10 cellular contexts compared by ENCODE assay signal in genomic region chr3:129577356-129577755, GRCh38. TPM values are rescaled to one million over a fixed set of nuclear protein-coding genes. Genes with fewer than 3 reads are reported as not detected.
DNase-seq lines count a peak whose midpoint lies in the region; ATAC-seq and TF ChIP-seq lines count a peak whose summit lies in the region.
"Had no signal": no experiment of that assay in that cellular context is flagged by ENCODE, and none has a peak within 500 bp of the region (broad histone marks: within the 10 kb centered on the region; RNA-seq: fewer than 3 reads in every experiment).

No MANE protein-coding gene starts in this region.

- H3K9ac ChIP-seq in OCI-LY3 (ENCODE audit: low read length) = no peak overlapping the region; the same call in 1 of the 2 replicates
- H3K9ac ChIP-seq in PC-3 (ENCODE audit: low read length) = no peak overlapping the region

- DNase-seq in NCI-H345 (lab: John Stamatoyannopoulos, UW) = peak; percentile 11
- DNase-seq in NCI-H345 treated with DMSO at 0.1 percent for 48 hours (lab: John Stamatoyannopoulos, UW; ENCODE audit: unreplicated experiment) = no peak
- DNase-seq in heart left ventricle = peak in 4 of 5 donors; percentile 66 to 89 (median 77)
- DNase-seq in testis = peak; percentile 63
- no peak for DNase-seq in stimulated activated naive CD4-positive, alpha-beta T cell treated with Interleukin-2 at 50 U/mL for 16 hours (lab: John Stamatoyannopoulos, UW)
- no peak for DNase-seq in globus pallidus (ENCODE audit: low spot score)
- no peak for DNase-seq in PC-3
- DNase-seq: H9 had no signal

- H3K4me1 ChIP-seq in OCI-LY3 (ENCODE audit: low read length) (peaks cover 28% of the 10 kb centered on the region), heart left ventricle (peaks cover 0 to 49% (median 20%) of the 10 kb centered on the region in 12 donors), testis (peaks cover 16% of the 10 kb centered on the region), PC-3 (ENCODE audit: insufficient read depth, low read length) (no peaks in the 10 kb centered on the region)

- intact Hi-C loops in heart left ventricle (cut with DNase I) = no loop called here
- intact Hi-C loops in testis (cut with DNase I; ENCODE audit: low total_unique reads) = no loop called here
- intact Hi-C loops in PC-3 (cut with micrococcal nuclease) = no loop called here

- H3K79me2 ChIP-seq in OCI-LY3 (ENCODE audit: low read length) = no peaks in the 10 kb centered on the region
- H3K79me2 ChIP-seq in PC-3 (ENCODE audit: low read length) = no peaks in the 10 kb centered on the region

- TF ChIP-seq CTCF in OCI-LY3 (IDR thresholded peaks at IDR 0.05; ENCODE audit: low read depth, low read length) (no peak), heart left ventricle (IDR thresholded peaks at IDR 0.05) (no peak), testis (IDR thresholded peaks at IDR 0.05) (no peak), PC-3 (conservative IDR thresholded peaks at IDR 0.05; ENCODE audit: low read depth, low read length) (no peak)

- H2AFZ ChIP-seq in OCI-LY3 (ENCODE audit: low read depth, low read length) (peak overlapping the region; percentile 84; the same call in 1 of the 2 replicates), PC-3 (ENCODE audit: low read length) (no peak overlapping the region)

- no peak overlapping the region for H3K27ac ChIP-seq in OCI-LY3 (ENCODE audit: low read length)
- peak overlapping the region; percentile 7 to 91 (median 52) for H3K27ac ChIP-seq in heart left ventricle
- peak overlapping the region; percentile 55 to 68 for H3K27ac ChIP-seq in testis
- no peak overlapping the region for H3K27ac ChIP-seq in PC-3 (ENCODE audit: low read length)

- H3K9me2 ChIP-seq in PC-3 (replicated peaks; ENCODE audit: low read length) = no peaks in the 10 kb centered on the region

- no peaks in the 10 kb centered on the region for H3F3A ChIP-seq in PC-3 (ENCODE audit: low read length, unreplicated experiment)

- H4K20me1 ChIP-seq in OCI-LY3 (ENCODE audit: insufficient read depth, low read length) = no peaks in the 10 kb centered on the region
- H4K20me1 ChIP-seq in PC-3 (ENCODE audit: low read length) = no peaks in the 10 kb centered on the region

- H3K27me3 ChIP-seq in OCI-LY3 (ENCODE audit: low read depth, low read length) = no peaks in the 10 kb centered on the region
- H3K27me3 ChIP-seq in heart left ventricle = no peaks in the 10 kb centered on the region
- H3K27me3 ChIP-seq in testis = no peaks in the 10 kb centered on the region
- no peaks in the 10 kb centered on the region for H3K27me3 ChIP-seq in PC-3 (ENCODE audit: low read length)

- H3K4me3 ChIP-seq in OCI-LY3 (ENCODE audit: low read length) (0 out of 2 replicates have a peak overlapping the region, but pooled peaks have one; percentile 33), heart left ventricle (no peak overlapping the region), testis (no peak overlapping the region), PC-3 (ENCODE audit: low read length) (no peak overlapping the region)

- no peak for TF ChIP-seq POLR2A in heart left ventricle (IDR thresholded peaks at IDR 0.05)
- no peak for TF ChIP-seq POLR2A in testis (IDR thresholded peaks at IDR 0.05)

- no peaks in the 10 kb centered on the region for H3K36me3 ChIP-seq in OCI-LY3 (replicated peaks; ENCODE audit: low read depth, low read length)
- H3K36me3 ChIP-seq in heart left ventricle = peaks cover 0 to 100% (median 83%) of the 10 kb centered on the region in 9 donors
- no peaks in the 10 kb centered on the region for H3K36me3 ChIP-seq in testis (ENCODE audit: low read depth, missing control alignments)
- H3K36me3 ChIP-seq in PC-3 (ENCODE audit: low read depth, low read length) = no peaks in the 10 kb centered on the region

- ATAC-seq in heart left ventricle (peak in 3 of 4 donors; percentile 38 to 64 (median 53)), PC-3 (no peak)

- POLR2A ChIA-PET in PC-3 (lab: Charles Lee; ENCODE audit: unreplicated experiment) = no interaction called here

- H3K4me2 ChIP-seq in OCI-LY3 (ENCODE audit: low read length) (peak overlapping the region; percentile 76), PC-3 (ENCODE audit: low read length) (no peak overlapping the region)

- CTCF ChIA-PET in PC-3 (lab: Charles Lee) = no interaction called here

- no TSS peak for BruUV-seq in PC-3 (replicated peaks; lab: Mats Ljungman, UMichigan)

- 47 to 83% (median 60%) methylated on average over 8 to 17 of the region's 17 CpGs for WGBS in heart left ventricle, 4 donors
- 64 to 75% methylated on average over 7 to 14 of the region's 17 CpGs for WGBS in testis, 2 donors

- no peaks in the 10 kb centered on the region for H3K9me3 ChIP-seq in OCI-LY3 (ENCODE audit: insufficient read depth, low read length)
- no peaks in the 10 kb centered on the region for H3K9me3 ChIP-seq in heart left ventricle
- H3K9me3 ChIP-seq in testis = no peaks in the 10 kb centered on the region
- no peaks in the 10 kb centered on the region for H3K9me3 ChIP-seq in PC-3 (ENCODE audit: low read length)

RNA-seq across cellular contexts. Expression of gene PLXND1, which starts 29.1 kb away (rescaled TPM):
- total RNA-seq in heart left ventricle = 100 to 1,000 TPM in 2 of 9 donors, 10 to 100 TPM in 7; 40.8 to 218 (median 64.9) TPM
- polyA plus RNA-seq in heart left ventricle = 10 to 100 TPM; 66.4 to 67.3 TPM
- 10 to 100 TPM; 50.2 to 87.8 TPM for total RNA-seq in testis
- 69.2 TPM for polyA plus RNA-seq in testis (ENCODE audit: insufficient read depth, low read depth, low replicate concordance)
- 19.2 and 21.8 TPM in 2 replicates for total RNA-seq in PC-3 (2014; rRNA removed)

RNA-seq across cellular contexts. Expression of gene H1-8, which starts 34.4 kb away (rescaled TPM):
- total RNA-seq in heart left ventricle = not detected
- polyA plus RNA-seq in heart left ventricle = not detected
- 1 to 10 TPM; 4.2 to 4.8 TPM for total RNA-seq in testis
- 8.6 TPM for polyA plus RNA-seq in testis (ENCODE audit: insufficient read depth, low read depth, low replicate concordance)
- not detected in 2 replicates for total RNA-seq in PC-3 (2014; rRNA removed)
- total RNA-seq: bronchial epithelial cell, H9 had no signal

RNA-seq across cellular contexts. Expression of gene RHO, which starts 48.9 kb away (rescaled TPM):
- total RNA-seq in heart left ventricle = not detected
- under 1 TPM in 1 of 2 donors, not detected in 1; 0.08 TPM for polyA plus RNA-seq in heart left ventricle
- total RNA-seq in testis = under 1 TPM in 1 of 2 donors, not detected in 1; 0.25 TPM
- not detected for polyA plus RNA-seq in testis (ENCODE audit: insufficient read depth, low read depth, low replicate concordance)
- total RNA-seq in PC-3 (2014; rRNA removed) = not detected in 2 replicates
- total RNA-seq: bronchial epithelial cell, H9 had no signal

Comparison
In these comparisons a context has a peak if more than half of its experiments do, and no peak if none do; other contexts are left out.
1. DNase-seq: peak in NCI-H345 (single experiment), heart left ventricle (4 of 5) and testis (single experiment); none in NCI-H345 treated with DMSO at 0.1 percent for 48 hours (single experiment), stimulated activated naive CD4-positive, alpha-beta T cell treated with Interleukin-2 at 50 U/mL for 16 hours (single experiment), globus pallidus (single experiment) and PC-3 (single experiment).
2. H3K27ac ChIP-seq: peak in heart left ventricle (12 of 12) and testis (2 of 2); none in OCI-LY3 (single experiment) and PC-3 (single experiment).